1 cellular context compared by ENCODE assay signal in genomic region chr15:50377867-50378751, GRCh38.
TF ChIP-seq lines count a peak whose summit lies in the region.

No MANE protein-coding gene starts in this region.

TF ChIP-seq in GM12878, 131 proteins besides CTCF, POLR2A, EP300 and RAD21 (continued from another document and continues in another):
- TF ChIP-seq E2F4 (IDR thresholded peaks at IDR 0.05; ENCODE audit: low read depth, low read length) (no peak), GATAD2B (conservative IDR thresholded peaks at IDR 0.05; ENCODE audit: low read depth) (peak; percentile 59; the same call in 1 of the 2 replicates), KDM1A (IDR thresholded peaks at IDR 0.05; ENCODE audit: borderline replicate concordance) (no peak), MYC (IDR thresholded peaks at IDR 0.05; ENCODE audit: insufficient read depth, insufficient read length, insufficient replicate concordance, low read length, severe bottlenecking) (no peak), BCLAF1 (IDR thresholded peaks at IDR 0.05) (no peak), HDGF (IDR thresholded peaks at IDR 0.05) (peak; percentile 74; the same call in 1 of the 2 replicates), BHLHE40 (IDR thresholded peaks at IDR 0.05; ENCODE audit: borderline replicate concordance in 1 of 2, low read depth in 2 of 2, low read length in 1 of 2) (peak; percentile 24 to 67; a peak in 2 of 4 replicates), NFXL1 (IDR thresholded peaks at IDR 0.05; ENCODE audit: borderline replicate concordance) (no peak), SMAD5 (IDR thresholded peaks at IDR 0.05; ENCODE audit: low read depth) (no peak), BCL11A (IDR thresholded peaks at IDR 0.05; ENCODE audit: low read depth, low read length) (peak; percentile 99), ZSCAN29 (IDR thresholded peaks at IDR 0.05) (no peak), E2F8 (IDR thresholded peaks at IDR 0.05; ENCODE audit: low read depth, partially characterized antibody) (no peak), MEF2B (IDR thresholded peaks at IDR 0.05; ENCODE audit: partially characterized antibody, poor library complexity, severe bottlenecking) (peak; percentile 61), CEBPZ (IDR thresholded peaks at IDR 0.05; ENCODE audit: low read depth, low read length) (no peak), RELA (IDR thresholded peaks at IDR 0.05; ENCODE audit: borderline replicate concordance, partially characterized antibody) (peak; percentile 44), SMAD1 (IDR thresholded peaks at IDR 0.05; ENCODE audit: low read depth, partially characterized antibody) (peak; percentile 38), ZNF274 (IDR thresholded peaks at IDR 0.05; ENCODE audit: insufficient read depth, insufficient read length) (no peak), POU2F2 (IDR thresholded peaks at IDR 0.05; ENCODE audit: borderline replicate concordance, low read depth, low read length) (0 out of 3 replicates have a peak, but pooled peaks have one; percentile 55), NBN (IDR thresholded peaks at IDR 0.05) (peak; percentile 98), HSF1 (IDR thresholded peaks at IDR 0.05; ENCODE audit: low read depth, low read length) (no peak), ZBTB11 (CRISPR knock-in tag; IDR thresholded peaks at IDR 0.05) (no peak), EGR1 (IDR thresholded peaks at IDR 0.05; ENCODE audit: borderline replicate concordance in 1 of 2, low read depth in 2 of 2, low read length in 2 of 2) (no peak), PBX3 (IDR thresholded peaks at IDR 0.05; ENCODE audit: insufficient replicate concordance, low read depth, low read length) (no peak), MAX (IDR thresholded peaks at IDR 0.05; ENCODE audit: low read depth, low read length) (no peak), POLR2AphosphoS5 (IDR thresholded peaks at IDR 0.05; ENCODE audit: low read length) (no peak), ATF7 (IDR thresholded peaks at IDR 0.05; ENCODE audit: low read depth) (peak; percentile 87), CREB1 (IDR thresholded peaks at IDR 0.05; ENCODE audit: low read depth) (peak; percentile 54; the same call in 1 of the 2 replicates), JUNB (IDR thresholded peaks at IDR 0.05) (peak; percentile 95), NFIC (IDR thresholded peaks at IDR 0.05; ENCODE audit: low read depth, low read length) (peak; percentile 95), MLLT1 (IDR thresholded peaks at IDR 0.05) (peak; percentile 80), RCOR1 (conservative IDR thresholded peaks at IDR 0.05; ENCODE audit: low read depth, low read length) (peak; percentile 93; the same call in 1 of the 2 replicates), ZNF622 (IDR thresholded peaks at IDR 0.05) (no peak), IRF5 (IDR thresholded peaks at IDR 0.05; ENCODE audit: borderline replicate concordance) (no peak), PAX8 (IDR thresholded peaks at IDR 0.05) (no peak), CBFB (IDR thresholded peaks at IDR 0.05; ENCODE audit: low read depth) (peak; percentile 39; the same call in 1 of the 2 replicates), IKZF1 (conservative IDR thresholded peaks at IDR 0.05) (peak; percentile 96), BACH1 (IDR thresholded peaks at IDR 0.05; ENCODE audit: borderline replicate concordance) (peak; percentile 96), ATF3 (IDR thresholded peaks at IDR 0.05; ENCODE audit: borderline replicate concordance, extremely low read depth, low read depth, low read length) (no peak), RAD51 (IDR thresholded peaks at IDR 0.05) (peak; percentile 33; the same call in 1 of the 2 replicates), EED (IDR thresholded peaks at IDR 0.05; ENCODE audit: low read depth) (peak; percentile 87), ZNF207 (IDR thresholded peaks at IDR 0.05; ENCODE audit: borderline replicate concordance) (no peak)
